In genomic region chr20:46176744-46177378, GRCh38 we compare ENCODE assay signal across 18 cellular contexts. TPM values are rescaled to one million over a fixed set of nuclear protein-coding genes. Genes with fewer than 3 reads are reported as not detected.
A peak's percentile ranks its signal among the peaks of the same experiment; 100 is the strongest.
DNase-seq lines count a peak whose midpoint lies in the region; ATAC-seq, FAIRE-seq and TF ChIP-seq lines count a peak whose summit lies in the region.
"Had no signal": no experiment of that assay in that cellular context is flagged by ENCODE, and none has a peak within 500 bp of the region (broad histone marks: within the 10 kb centered on the region; RNA-seq: fewer than 3 reads in every experiment).

No MANE protein-coding gene starts in this region.

- H3K4me3 Mint-ChIP-seq in glutamatergic neuron (ENCODE audit: unreplicated experiment): no peak overlapping the region
- H3K4me3 Mint-ChIP-seq: CD4-positive, CD25-positive, alpha-beta regulatory T cell; T-cell had no signal

- peaks cover 7% of the 10 kb centered on the region for H3K27me3 Mint-ChIP-seq in glutamatergic neuron (ENCODE audit: unreplicated experiment)

- no peak overlapping the region for H3K27ac Mint-ChIP-seq in glutamatergic neuron (ENCODE audit: unreplicated experiment)
- H3K27ac Mint-ChIP-seq: CD4-positive, CD25-positive, alpha-beta regulatory T cell; T-cell had no signal

- peak; percentile 13 for FAIRE-seq in bronchial epithelial cell (lab: Jason Lieb, UNC)

- no peaks in the 10 kb centered on the region for H3K36me3 ChIP-seq in bronchial epithelial cell (ENCODE audit: control insufficient read depth, insufficient read depth, low read length)

- H3K36me3 Mint-ChIP-seq in glutamatergic neuron (ENCODE audit: unreplicated experiment): no peaks in the 10 kb centered on the region
- H3K36me3 Mint-ChIP-seq: CD4-positive, CD25-positive, alpha-beta regulatory T cell; T-cell had no signal

- peak; percentile 52 for DNase-seq in NCI-H82 (lab: John Stamatoyannopoulos, UW)
- DNase-seq in NCI-H82 treated with DMSO at 0.1 percent for 48 hours (lab: John Stamatoyannopoulos, UW; ENCODE audit: unreplicated experiment): no peak
- peak; percentile 65 for DNase-seq in NCI-H1105 (lab: John Stamatoyannopoulos, UW)
- DNase-seq in NCI-H2171 (lab: John Stamatoyannopoulos, UW): peak; percentile 97
- DNase-seq in bronchial epithelial cell (ENCODE audit: low read depth): no peak
- DNase-seq in NCI-H2196 treated with DMSO at 0.1 percent for 48 hours (lab: John Stamatoyannopoulos, UW; ENCODE audit: unreplicated experiment): no peak
- DNase-seq in glutamatergic neuron: no peak
- DNase-seq: Calu3; CD4-positive, CD25-positive, alpha-beta regulatory T cell; Karpas-422; MM.1S; NCI-H146; NCI-H2227 treated with DMSO at 0.1 percent for 48 hours; PC-3; T-cell; T1000 had no signal

- peaks cover 1% of the 10 kb centered on the region for H3K9me3 Mint-ChIP-seq in glutamatergic neuron (ENCODE audit: unreplicated experiment)
- H3K9me3 Mint-ChIP-seq: T-cell had no signal

- TF ChIP-seq CTCF in bronchial epithelial cell (IDR thresholded peaks at IDR 0.05; ENCODE audit: insufficient read depth, low read length, severe bottlenecking) (no peak), glutamatergic neuron (IDR thresholded peaks at IDR 0.05; ENCODE audit: partially characterized antibody, unreplicated experiment) (no peak)

- peaks cover 18% of the 10 kb centered on the region for H3K27me3 ChIP-seq in bronchial epithelial cell (ENCODE audit: control insufficient read depth, insufficient read depth, low read length)

- no peak overlapping the region for H3K4me3 ChIP-seq in bronchial epithelial cell (ENCODE audit: low read depth, low read length)
- H3K4me3 ChIP-seq: SK-N-MC had no signal

- no peak for ATAC-seq in activated CD4-positive, CD25-positive, alpha-beta regulatory T cell treated with anti-CD3 and anti-CD28 coated beads, Interleukin-2, amount 50 U/mL, for 24 hours
- ATAC-seq: PC-3, T-cell had no signal

- H3K4me1 Mint-ChIP-seq in glutamatergic neuron (ENCODE audit: low read depth, unreplicated experiment): peaks cover 14% of the 10 kb centered on the region

RNA-seq across cellular contexts. Expression of gene CD40, which starts 58.7 kb away (rescaled TPM):
- 4.7 and 6.5 TPM in 2 replicates for total RNA-seq in bronchial epithelial cell
- 1.2 TPM for total RNA-seq in glutamatergic neuron (ENCODE audit: unreplicated experiment)

Comparison
In these comparisons a context has a peak if more than half of its experiments do, and no peak if none do; other contexts are left out.
1. DNase-seq: peak in NCI-H82 (single experiment), NCI-H1105 (single experiment) and NCI-H2171 (single experiment); none in NCI-H82 treated with DMSO at 0.1 percent for 48 hours (single experiment), bronchial epithelial cell (single experiment), NCI-H2196 treated with DMSO at 0.1 percent for 48 hours (single experiment) and glutamatergic neuron (single experiment).